ENCODE assay signal across 8 cellular contexts in the genomic region with DNA sequence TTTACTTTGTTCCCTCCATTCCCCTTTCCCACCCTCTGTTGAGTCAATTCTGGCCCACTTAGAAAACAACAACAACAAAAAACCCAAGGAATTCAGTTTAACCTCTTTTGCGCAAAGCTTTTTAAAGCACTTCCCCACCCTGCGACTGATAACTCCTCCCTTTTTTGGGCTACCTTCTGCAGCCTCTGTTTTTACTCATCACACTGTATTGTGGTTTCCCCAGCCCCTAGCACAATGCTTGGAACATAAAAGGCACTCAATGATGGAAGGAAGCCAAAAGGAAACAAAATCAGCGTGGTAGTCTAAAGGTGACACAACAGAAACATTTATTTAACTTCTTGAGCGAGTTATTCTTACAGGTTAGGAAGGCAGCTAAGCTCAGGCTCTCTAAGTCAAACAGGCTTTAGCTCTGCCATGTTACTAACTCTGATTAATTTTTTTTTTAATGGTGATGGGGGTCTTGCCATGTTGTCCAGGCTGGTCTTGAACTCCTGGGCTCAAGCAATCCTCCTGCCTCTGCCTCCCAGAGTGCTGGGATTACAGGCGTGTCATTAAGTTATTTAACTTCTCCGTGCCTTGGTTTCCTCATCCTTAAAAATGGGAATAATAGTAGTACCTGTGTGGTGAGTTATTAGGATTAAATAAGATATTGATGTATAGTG. TPM values are rescaled to one million over a fixed set of nuclear protein-coding genes. Genes with fewer than 3 reads are reported as not detected.
DNase-seq lines count a peak whose midpoint lies in the region; ATAC-seq and TF ChIP-seq lines count a peak whose summit lies in the region.

No MANE protein-coding gene starts in this region.

- peak overlapping the region; percentile 90 for H3K4me3 ChIP-seq in skeletal muscle satellite cell (ENCODE audit: low read length)

- DNase-seq in COR-L47 (lab: John Stamatoyannopoulos, UW) (peak; percentile 58), NCI-H2227 (lab: John Stamatoyannopoulos, UW; ENCODE audit: unreplicated experiment) (peak; percentile 27), foreskin keratinocyte (peak; percentile 63 to 77), GM19240 (ENCODE audit: insufficient read length, low spot score) (no peak), foreskin melanocyte (no peak)
- DNase-seq in activated T-helper 1 cell treated with anti-CD3 and anti-CD28 coated beads, Interleukin-12 subunit alpha, Interleukin-12 subunit beta, Interleukin-2, Interleukin-4 antibody, amounts not matched to agents 30 ng/mL and 10 ng/mL and 1 ng/mL, durations not matched to agents 14 hours and 24 hours and 36 hours (ENCODE audit: low spot score), result peak; percentile 66

- peak overlapping the region; percentile 84 for H3K4me3 Mint-ChIP-seq in activated T-helper 1 cell treated with anti-CD3 and anti-CD28 coated beads, Interleukin-12 subunit alpha, Interleukin-12 subunit beta, Interleukin-2, Interleukin-4 antibody, amounts not matched to agents 30 ng/mL and 10 ng/mL and 1 ng/mL, durations not matched to agents 14 hours and 24 hours and 36 hours

- peak overlapping the region; percentile 86 for H3K4me2 ChIP-seq in skeletal muscle satellite cell (ENCODE audit: low read length)

- no peaks in the 10 kb centered on the region for H3K36me3 Mint-ChIP-seq in activated T-helper 1 cell treated with anti-CD3 and anti-CD28 coated beads, Interleukin-12 subunit alpha, Interleukin-12 subunit beta, Interleukin-2, Interleukin-4 antibody, amounts not matched to agents 30 ng/mL and 10 ng/mL and 1 ng/mL, durations not matched to agents 14 hours and 24 hours and 36 hours (ENCODE audit: low read depth)

- no peak overlapping the region for H3K27ac ChIP-seq in foreskin keratinocyte

- H3K4me1 ChIP-seq in foreskin keratinocyte, result no peaks in the 10 kb centered on the region
- H3K4me1 ChIP-seq in skeletal muscle satellite cell (ENCODE audit: control insufficient read depth, insufficient read depth, low read length), result peaks cover 14% of the 10 kb centered on the region

- intact Hi-C loops in activated T-helper 1 cell treated with anti-CD3 and anti-CD28 coated beads, Interleukin-12 subunit alpha, Interleukin-12 subunit beta, Interleukin-2, Interleukin-4 antibody, amounts not matched to agents 30 ng/mL and 10 ng/mL and 1 ng/mL, durations not matched to agents 14 hours and 24 hours and 36 hours (cut with micrococcal nuclease), result loop anchor here (1.0 to 10.0 kb wide), 12 partner anchors 73 to 1469 kb away; a partner anchor contains a TSS

- no peaks in the 10 kb centered on the region for H3K36me3 ChIP-seq in skeletal muscle satellite cell (ENCODE audit: insufficient read depth, low read length)

- H3K27me3 Mint-ChIP-seq in activated T-helper 1 cell treated with anti-CD3 and anti-CD28 coated beads, Interleukin-12 subunit alpha, Interleukin-12 subunit beta, Interleukin-2, Interleukin-4 antibody, amounts not matched to agents 30 ng/mL and 10 ng/mL and 1 ng/mL, durations not matched to agents 14 hours and 24 hours and 36 hours (ENCODE audit: insufficient read depth), result no peaks in the 10 kb centered on the region

- peak overlapping the region; percentile 91 for H3K9ac ChIP-seq in skeletal muscle satellite cell (ENCODE audit: low read depth, low read length)

- H3K9me3 ChIP-seq in skeletal muscle satellite cell (replicated peaks; ENCODE audit: low read length), result no peaks in the 10 kb centered on the region

- TF ChIP-seq CTCF in foreskin keratinocyte (conservative IDR thresholded peaks at IDR 0.05), result no peak

- H3K9me3 Mint-ChIP-seq in activated T-helper 1 cell treated with anti-CD3 and anti-CD28 coated beads, Interleukin-12 subunit alpha, Interleukin-12 subunit beta, Interleukin-2, Interleukin-4 antibody, amounts not matched to agents 30 ng/mL and 10 ng/mL and 1 ng/mL, durations not matched to agents 14 hours and 24 hours and 36 hours, result no peaks in the 10 kb centered on the region

- H3K27me3 ChIP-seq in foreskin keratinocyte (no peaks in the 10 kb centered on the region), skeletal muscle satellite cell (ENCODE audit: control insufficient read depth, insufficient read depth, low read length) (no peaks in the 10 kb centered on the region)

- ATAC-seq in GM21786 (IDR thresholded peaks at IDR 0.05; ENCODE audit: unreplicated experiment) (peak; percentile 31), foreskin keratinocyte (peak; percentile 35)

- peak overlapping the region; percentile 84 for H3K27ac Mint-ChIP-seq in activated T-helper 1 cell treated with anti-CD3 and anti-CD28 coated beads, Interleukin-12 subunit alpha, Interleukin-12 subunit beta, Interleukin-2, Interleukin-4 antibody, amounts not matched to agents 30 ng/mL and 10 ng/mL and 1 ng/mL, durations not matched to agents 14 hours and 24 hours and 36 hours

- peaks cover 48% of the 10 kb centered on the region for H3K4me1 Mint-ChIP-seq in activated T-helper 1 cell treated with anti-CD3 and anti-CD28 coated beads, Interleukin-12 subunit alpha, Interleukin-12 subunit beta, Interleukin-2, Interleukin-4 antibody, amounts not matched to agents 30 ng/mL and 10 ng/mL and 1 ng/mL, durations not matched to agents 14 hours and 24 hours and 36 hours (ENCODE audit: low read depth)

RNA-seq across cellular contexts. Expression of a gene that starts 1.3 kb away (rescaled TPM):
- 4.0 and 5.5 TPM in 2 replicates for total RNA-seq in activated T-helper 1 cell treated with anti-CD3 and anti-CD28 coated beads, Interleukin-12 subunit alpha, Interleukin-12 subunit beta, Interleukin-2, Interleukin-4 antibody, amounts not matched to agents 30 ng/mL and 10 ng/mL and 1 ng/mL, durations not matched to agents 14 hours and 24 hours and 36 hours
- total RNA-seq in foreskin keratinocyte, result 5.4 and 5.8 TPM in 2 replicates
- 4.2 and 4.7 TPM in 2 replicates for polyA plus RNA-seq in foreskin keratinocyte
- total RNA-seq in skeletal muscle satellite cell (2012; rRNA removed), result 5.8 and 7.9 TPM in 2 replicates

Comparison
In these comparisons a context has a peak if more than half of its experiments do, and no peak if none do; other contexts are left out.
1. DNase-seq: peak in COR-L47 (single experiment), NCI-H2227 (single experiment), activated T-helper 1 cell treated with anti-CD3 and anti-CD28 coated beads, Interleukin-12 subunit alpha, Interleukin-12 subunit beta, Interleukin-2, Interleukin-4 antibody, amounts not matched to agents 30 ng/mL and 10 ng/mL and 1 ng/mL, durations not matched to agents 14 hours and 24 hours and 36 hours (single experiment) and foreskin keratinocyte (2 of 2); none in GM19240 (single experiment) and foreskin melanocyte (single experiment).